11 cellular contexts compared by ENCODE assay signal in the genomic region with DNA sequence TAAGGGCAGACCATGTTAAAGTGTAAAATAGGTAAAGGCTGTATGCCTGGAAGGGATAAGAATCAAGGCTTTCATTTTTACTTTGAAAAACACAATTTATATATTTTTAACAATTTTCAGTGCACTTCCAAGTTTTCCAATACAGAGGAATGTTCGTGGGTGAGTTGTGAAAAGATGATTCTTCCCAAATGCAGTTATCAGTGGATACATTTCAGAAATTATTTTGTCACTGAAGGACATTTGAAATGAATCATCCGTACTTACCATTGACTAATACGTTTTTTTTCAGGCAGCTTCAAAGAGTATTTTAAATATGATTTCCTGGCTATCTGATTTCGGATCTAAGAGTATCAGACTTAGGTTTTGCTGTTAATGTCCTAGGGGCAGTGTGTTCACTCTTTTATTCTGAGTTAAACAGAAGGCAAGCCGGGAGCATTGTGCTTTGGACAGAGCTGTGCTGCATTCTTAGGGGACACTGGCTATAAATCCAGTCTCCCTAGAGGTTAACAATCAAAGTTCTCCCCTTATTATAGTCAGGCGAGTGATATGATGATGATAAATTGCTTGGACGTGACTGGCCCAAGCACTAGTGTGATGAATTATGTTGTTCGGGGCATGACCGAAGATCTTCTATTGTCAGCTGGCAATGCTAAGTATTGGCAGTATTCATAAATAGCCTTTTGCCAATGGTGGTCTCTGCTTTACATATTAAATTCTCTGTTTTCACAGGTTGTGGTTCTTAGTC. TPM values are rescaled to one million over a fixed set of nuclear protein-coding genes. Genes with fewer than 3 reads are reported as not detected.
DNase-seq lines count a peak whose midpoint lies in the region; ATAC-seq and TF ChIP-seq lines count a peak whose summit lies in the region.
"Had no signal": no experiment of that assay in that cellular context is flagged by ENCODE, and none has a peak within 500 bp of the region (broad histone marks: within the 10 kb centered on the region; RNA-seq: fewer than 3 reads in every experiment).

No MANE protein-coding gene starts in this region.

- DNase-seq in activated T-cell treated with anti-CD3 and anti-CD28 coated beads, Interleukin-2, amount 50 U/mL, for 72 hours, result no peak
- no peak for DNase-seq in activated T-cell treated with anti-CD3 and anti-CD28 coated beads, Interleukin-2, amount 50 U/mL, for 48 hours
- DNase-seq in activated CD4-positive, alpha-beta memory T cell treated with anti-CD3 and anti-CD28 coated beads, Interleukin-2, amount 10 ng/mL, durations not matched to agents 7 days and 5 days, result no peak
- DNase-seq in hepatic stellate cell (ENCODE audit: low spot score) (peak; percentile 4), upper lobe of left lung (no peak), GM19238 (ENCODE audit: insufficient read length, low spot score) (no peak), SJCRH30 (no peak)
- DNase-seq: HCEC 1CT, naive B cell had no signal

- peaks cover 7 to 14% of the 10 kb centered on the region in 2 donors for H3K36me3 Mint-ChIP-seq in activated T-cell treated with anti-CD3 and anti-CD28 coated beads, Interleukin-2, amount 50 U/mL, for 72 hours (ENCODE audit: insufficient read depth in 2 of 2)
- H3K36me3 Mint-ChIP-seq in activated CD4-positive, alpha-beta memory T cell treated with anti-CD3 and anti-CD28 coated beads, Interleukin-2, amount 10 ng/mL, durations not matched to agents 7 days and 5 days (ENCODE audit: low read depth), result peaks cover 36% of the 10 kb centered on the region

- H3K9me3 ChIP-seq in upper lobe of left lung (no peaks in the 10 kb centered on the region), SJCRH30 (replicated peaks) (no peaks in the 10 kb centered on the region), gastroesophageal sphincter (no peaks in the 10 kb centered on the region)

- H3K27me3 Mint-ChIP-seq in activated T-cell treated with anti-CD3 and anti-CD28 coated beads, Interleukin-2, amount 50 U/mL, for 72 hours (ENCODE audit: low read depth), result no peaks in the 10 kb centered on the region
- no peaks in the 10 kb centered on the region for H3K27me3 Mint-ChIP-seq in activated CD4-positive, alpha-beta memory T cell treated with anti-CD3 and anti-CD28 coated beads, Interleukin-2, amount 10 ng/mL, durations not matched to agents 7 days and 5 days
- H3K27me3 Mint-ChIP-seq: naive B cell had no signal

- H3K4me3 Mint-ChIP-seq in activated T-cell treated with anti-CD3 and anti-CD28 coated beads, Interleukin-2, amount 50 U/mL, for 72 hours, result peak overlapping the region; percentile 56 to 80
- H3K4me3 Mint-ChIP-seq in activated CD4-positive, alpha-beta memory T cell treated with anti-CD3 and anti-CD28 coated beads, Interleukin-2, amount 10 ng/mL, durations not matched to agents 7 days and 5 days, result peak overlapping the region; percentile 41
- H3K4me3 Mint-ChIP-seq: CD14-positive monocyte had no signal

- H3K27me3 ChIP-seq in upper lobe of left lung (no peaks in the 10 kb centered on the region), SJCRH30 (no peaks in the 10 kb centered on the region), gastroesophageal sphincter (no peaks in the 10 kb centered on the region)

- CTCF ChIA-PET in activated CD4-positive, alpha-beta memory T cell treated with anti-CD3 and anti-CD28 coated beads, Interleukin-2, amount 10 ng/mL, durations not matched to agents 7 days and 5 days (lab: Charles Lee), result no interaction called here

- TF ChIP-seq EP300 in upper lobe of left lung (IDR thresholded peaks at IDR 0.05), result no peak
- no peak for TF ChIP-seq EP300 in gastroesophageal sphincter (IDR thresholded peaks at IDR 0.05)

- peaks cover 60% of the 10 kb centered on the region for H3K4me1 Mint-ChIP-seq in activated T-cell treated with anti-CD3 and anti-CD28 coated beads, Interleukin-2, amount 50 U/mL, for 72 hours (ENCODE audit: low read depth)
- H3K4me1 Mint-ChIP-seq in activated CD4-positive, alpha-beta memory T cell treated with anti-CD3 and anti-CD28 coated beads, Interleukin-2, amount 10 ng/mL, durations not matched to agents 7 days and 5 days, result peaks cover 48% of the 10 kb centered on the region

- no peak for TF ChIP-seq CTCF in upper lobe of left lung (IDR thresholded peaks at IDR 0.05)
- no peak for TF ChIP-seq CTCF in gastroesophageal sphincter (IDR thresholded peaks at IDR 0.05)

- H3K9me3 Mint-ChIP-seq in activated T-cell treated with anti-CD3 and anti-CD28 coated beads, Interleukin-2, amount 50 U/mL, for 72 hours, result no peaks in the 10 kb centered on the region
- H3K9me3 Mint-ChIP-seq in activated CD4-positive, alpha-beta memory T cell treated with anti-CD3 and anti-CD28 coated beads, Interleukin-2, amount 10 ng/mL, durations not matched to agents 7 days and 5 days, result no peaks in the 10 kb centered on the region
- H3K9me3 Mint-ChIP-seq: CD14-positive monocyte, naive B cell had no signal

- no peak overlapping the region for H3K4me3 ChIP-seq in upper lobe of left lung
- H3K4me3 ChIP-seq in SJCRH30, result no peak overlapping the region
- no peak overlapping the region for H3K4me3 ChIP-seq in gastroesophageal sphincter

- H3K4me1 ChIP-seq in upper lobe of left lung (peaks cover 12 to 41% (median 26%) of the 10 kb centered on the region in 4 donors), SJCRH30 (no peaks in the 10 kb centered on the region), gastroesophageal sphincter (peaks cover 0 to 40% (median 6%) of the 10 kb centered on the region in 3 donors)

- H3K36me3 ChIP-seq in upper lobe of left lung (no peaks in the 10 kb centered on the region), SJCRH30 (no peaks in the 10 kb centered on the region), gastroesophageal sphincter (peaks cover 0 to 7% of the 10 kb centered on the region in 2 donors)

- 57 to 61% methylated on average over 9 of the region's 9 CpGs for WGBS in upper lobe of left lung, 2 donors
- 53 to 63% methylated on average over 5 to 9 of the region's 9 CpGs for WGBS in gastroesophageal sphincter (ENCODE audit: low coverage in 1 of 2), 2 donors

- peak overlapping the region; percentile 84 for H3K27ac Mint-ChIP-seq in activated T-cell treated with anti-CD3 and anti-CD28 coated beads, Interleukin-2, amount 50 U/mL, for 72 hours
- no peak overlapping the region for H3K27ac Mint-ChIP-seq in activated CD4-positive, alpha-beta memory T cell treated with anti-CD3 and anti-CD28 coated beads, Interleukin-2, amount 10 ng/mL, durations not matched to agents 7 days and 5 days

- H3K27ac ChIP-seq in upper lobe of left lung, result peak overlapping the region; percentile 45 to 77 (median 66)
- no peak overlapping the region for H3K27ac ChIP-seq in SJCRH30
- no peak overlapping the region for H3K27ac ChIP-seq in gastroesophageal sphincter

- POLR2A ChIA-PET in activated CD4-positive, alpha-beta memory T cell treated with anti-CD3 and anti-CD28 coated beads, Interleukin-2, amount 10 ng/mL, durations not matched to agents 7 days and 5 days (lab: Charles Lee), result interaction anchor here (0.7 kb wide), 1 partner anchor 281 kb away, joined by 3 read pairs; no protein-coding TSS in a partner anchor

- ATAC-seq in activated T-cell treated with anti-CD3 and anti-CD28 coated beads, Interleukin-2, amount 50 U/mL, for 72 hours (replicated peaks in 1 of 2), result no peak
- no peak for ATAC-seq in upper lobe of left lung (ENCODE audit: low FRiP score in 2 of 2)
- ATAC-seq in gastroesophageal sphincter, result no peak

- TF ChIP-seq POLR2A in upper lobe of left lung (IDR thresholded peaks at IDR 0.05) (no peak), gastroesophageal sphincter (IDR thresholded peaks at IDR 0.05) (no peak)

RNA-seq across cellular contexts. Expression of gene PTER, which starts 4.5 kb away (rescaled TPM):
- 10 to 100 TPM; 25.7 to 40.7 TPM for total RNA-seq in activated T-cell treated with anti-CD3 and anti-CD28 coated beads, Interleukin-2, amount 50 U/mL, for 72 hours
- 10 to 100 TPM; 17.4 to 18.3 TPM for total RNA-seq in activated CD4-positive, alpha-beta memory T cell treated with anti-CD3 and anti-CD28 coated beads, Interleukin-2, amount 10 ng/mL, durations not matched to agents 7 days and 5 days
- total RNA-seq in upper lobe of left lung (10 to 100 TPM in 5 of 6 donors, 1 to 10 TPM in 1; 7.8 to 30.0 (median 16.4) TPM), gastroesophageal sphincter (10 to 100 TPM in 2 of 4 donors, 1 to 10 TPM in 2; 4.4 to 12.1 (median 9.4) TPM)
- 5.4 and 7.6 TPM in 2 replicates for total RNA-seq in SJCRH30 (2014; rRNA removed; shearing (Covaris generic))

Comparison
In these comparisons a context has a peak if more than half of its experiments do, and no peak if none do; other contexts are left out.
1. H3K27ac ChIP-seq: peak in upper lobe of left lung (4 of 4); none in SJCRH30 (single experiment) and gastroesophageal sphincter (0 of 4).